In the genomic region with DNA sequence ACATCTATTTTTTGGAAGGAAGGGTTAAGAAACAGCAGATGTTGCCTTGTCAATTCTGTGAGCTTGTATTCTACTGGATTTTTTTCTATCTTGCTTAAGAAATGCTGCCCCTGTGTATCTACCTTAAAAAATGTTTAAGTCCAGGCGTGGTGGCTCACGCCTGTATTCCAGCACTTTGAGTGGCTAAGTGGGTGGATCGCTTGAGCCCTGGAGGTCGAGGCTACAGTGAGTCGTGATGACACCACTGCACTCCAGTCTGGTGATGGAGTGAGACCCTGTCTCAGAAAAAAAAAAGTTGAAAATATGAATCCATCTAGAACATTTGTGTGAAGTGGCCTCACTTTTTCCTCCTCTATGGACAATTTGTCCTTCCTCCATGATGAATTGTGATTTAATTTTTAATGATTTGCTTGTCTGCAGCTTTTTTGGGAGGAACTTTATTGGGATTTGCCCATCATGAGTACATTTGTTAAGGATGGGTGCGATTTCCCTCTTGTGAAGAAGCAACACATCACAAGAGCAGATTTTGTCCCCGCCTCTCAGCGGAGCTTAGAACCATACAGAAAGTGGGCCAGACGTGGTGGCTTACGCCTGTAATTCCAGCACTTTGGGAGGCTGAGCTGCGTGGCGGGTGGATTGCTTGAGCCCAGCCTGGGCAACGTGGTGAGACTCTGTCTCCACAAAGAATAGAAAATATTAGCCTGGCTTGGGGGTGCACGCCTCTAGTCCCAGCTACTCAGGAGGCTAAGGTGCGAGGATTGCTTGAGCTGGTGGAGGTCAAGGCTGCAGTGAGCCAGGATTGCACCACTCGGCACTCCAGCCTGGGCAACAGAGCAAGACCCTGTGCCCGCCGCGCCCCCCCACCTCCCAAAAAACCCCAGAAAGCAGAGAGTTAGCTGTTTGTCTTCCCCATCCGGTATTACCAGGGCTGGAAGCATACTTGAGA, we compare ENCODE assay signal across 16 cellular contexts. TPM values are rescaled to one million over a fixed set of nuclear protein-coding genes. Genes with fewer than 3 reads are reported as not detected.
DNase-seq lines count a peak whose midpoint lies in the region; ATAC-seq and TF ChIP-seq lines count a peak whose summit lies in the region.
"Had no signal": no experiment of that assay in that cellular context is flagged by ENCODE, and none has a peak within 500 bp of the region (broad histone marks: within the 10 kb centered on the region; RNA-seq: fewer than 3 reads in every experiment).

No MANE protein-coding gene starts in this region.

- H3K4me1 Mint-ChIP-seq in HFFc6 (ENCODE audit: low read depth): peaks cover 50% of the 10 kb centered on the region

- no peak for TF ChIP-seq POLR2A in vagina (IDR thresholded peaks at IDR 0.05)

- H3K27ac ChIP-seq in brain microvascular endothelial cell (no peak overlapping the region), neutrophil (peak overlapping the region; percentile 79), vagina (no peak overlapping the region)
- H3K27ac ChIP-seq: SJSA1, thoracic aorta had no signal

- H3K9me3 Mint-ChIP-seq in HFFc6: no peaks in the 10 kb centered on the region; the same call in 1 of the 2 replicates
- H3K9me3 Mint-ChIP-seq: CD4-positive, alpha-beta T cell had no signal

- intact Hi-C loops in vagina (cut with DNase I): no loop called here

- H3K4me1 ChIP-seq in neutrophil (ENCODE audit: control insufficient read depth in 1 of 2, insufficient read depth in 1 of 2, low read depth in 1 of 2, low read length in 1 of 2) (peaks cover 83 to 89% of the 10 kb centered on the region in 2 experiments), vagina (peaks cover 28% of the 10 kb centered on the region)

- H3K27me3 ChIP-seq in brain microvascular endothelial cell (replicated peaks) (no peaks in the 10 kb centered on the region), neutrophil (no peaks in the 10 kb centered on the region), vagina (no peaks in the 10 kb centered on the region)
- H3K27me3 ChIP-seq: heart left ventricle, SJSA1 had no signal

- ATAC-seq in GM21528 (IDR thresholded peaks at IDR 0.05; ENCODE audit: low FRiP score, unreplicated experiment): no peak
- ATAC-seq: heart left ventricle had no signal

- H3K4me3 ChIP-seq in brain microvascular endothelial cell (ENCODE audit: low read depth, low read length) (no peak overlapping the region), neutrophil (ENCODE audit: low read depth in 1 of 2, low read length in 1 of 2) (no peak overlapping the region), vagina (no peak overlapping the region)
- H3K4me3 ChIP-seq: heart left ventricle, SJSA1, thoracic aorta had no signal

- H3K36me3 ChIP-seq in brain microvascular endothelial cell (replicated peaks) (peaks cover 23% of the 10 kb centered on the region), neutrophil (peaks cover 16% of the 10 kb centered on the region), vagina (peaks cover 0 to 16% of the 10 kb centered on the region in 2 donors)

- in situ Hi-C loops in brain microvascular endothelial cell (cut with HindIII; ENCODE audit: low pct_ligation_motif_present, low sequenced_read_pairs): no loop called here
- in situ Hi-C loops in ACHN (cut with HindIII; ENCODE audit: low pct_ligation_motif_present, low pct_unique_long_range_greater_than_20kb, low sequenced_read_pairs): no loop called here

- H3K27me3 Mint-ChIP-seq in HFFc6 (ENCODE audit: insufficient read depth): peaks cover 4% of the 10 kb centered on the region; the same call in 1 of the 2 replicates
- H3K27me3 Mint-ChIP-seq: CD4-positive, alpha-beta T cell had no signal

- H3K9me3 ChIP-seq in neutrophil (no peaks in the 10 kb centered on the region), vagina (no peaks in the 10 kb centered on the region)
- H3K9me3 ChIP-seq: heart left ventricle, SJSA1, thoracic aorta had no signal

- DNase-seq in activated CD4-positive, CD25-positive, alpha-beta regulatory T cell treated with anti-CD3 and anti-CD28 coated beads, Interleukin-2, amount 50 U/mL, for 72 hours: peak; percentile 17
- DNase-seq in activated CD4-positive, CD25-positive, alpha-beta regulatory T cell (lab: John Stamatoyannopoulos, UW): no peak
- DNase-seq in HFFc6 (no peak), brain microvascular endothelial cell (peak; percentile 18), vagina (ENCODE audit: extremely low spot score in 2 of 2) (no peak), ACHN (no peak)
- DNase-seq: cortex of kidney, GDM1, NCI-H1436 treated with DMSO at 0.1 percent for 48 hours, NCI-H345 had no signal

- H3K36me3 Mint-ChIP-seq in HFFc6 (ENCODE audit: low read depth): peaks cover 20% of the 10 kb centered on the region

- peak overlapping the region; percentile 49; the same call in 1 of the 2 replicates for H3K4me3 Mint-ChIP-seq in HFFc6
- H3K4me3 Mint-ChIP-seq: CD4-positive, alpha-beta T cell had no signal

- H3K27ac Mint-ChIP-seq in HFFc6: peak overlapping the region; percentile 74
- H3K27ac Mint-ChIP-seq: CD4-positive, alpha-beta T cell had no signal

- TF ChIP-seq CTCF in HFFc6 (IDR thresholded peaks at IDR 0.05) (no peak), brain microvascular endothelial cell (IDR thresholded peaks at IDR 0.05; ENCODE audit: low read depth, low read length, missing control alignments) (no peak), neutrophil (IDR thresholded peaks at IDR 0.05) (no peak), vagina (IDR thresholded peaks at IDR 0.05) (no peak)

RNA-seq across cellular contexts. Expression of gene DNAJB6, which starts 57.7 kb away (rescaled TPM):
- 100 to 1,000 TPM; 135 to 204 (median 163) TPM for total RNA-seq in HFFc6 (2021; fragmentation: NEBNext Ultra II Directional; extraction: Animal tissue kit (Norgen Biotek cat#: 25700))
- 93.1 TPM for total RNA-seq in vagina

Comparison
In these comparisons a context has a peak if more than half of its experiments do, and no peak if none do; other contexts are left out.
1. DNase-seq: peak in activated CD4-positive, CD25-positive, alpha-beta regulatory T cell treated with anti-CD3 and anti-CD28 coated beads, Interleukin-2, amount 50 U/mL, for 72 hours (single experiment) and brain microvascular endothelial cell (single experiment); none in activated CD4-positive, CD25-positive, alpha-beta regulatory T cell (0 of 4), HFFc6 (single experiment), vagina (0 of 2) and ACHN (single experiment).